In the genomic region with DNA sequence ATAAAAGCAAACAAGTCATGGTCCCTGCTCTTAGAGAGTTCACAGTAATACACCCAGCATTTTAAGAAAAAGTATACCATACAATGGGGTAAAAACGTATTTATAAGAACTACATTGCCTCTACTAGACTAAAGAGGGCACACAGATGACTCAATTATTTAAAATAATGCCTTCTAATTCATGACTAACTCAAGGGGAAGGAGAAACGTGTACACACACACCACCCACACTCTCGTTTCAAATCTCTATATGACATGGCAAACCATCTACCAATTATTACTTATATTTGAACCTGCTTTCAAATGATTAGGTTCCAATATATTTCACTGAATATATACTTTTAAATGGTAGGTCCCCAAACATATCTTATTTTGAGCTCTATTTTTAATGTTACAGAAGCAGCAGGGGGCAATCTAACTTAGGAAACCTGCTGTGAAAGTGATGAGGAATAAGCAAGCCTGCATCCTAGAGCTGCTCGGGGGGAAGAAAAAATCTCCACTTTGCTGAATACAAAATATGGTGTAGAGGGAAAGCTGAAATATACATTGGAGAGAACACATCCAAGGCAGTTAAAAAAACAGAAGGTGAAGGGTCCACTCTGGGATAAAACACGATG, we compare ENCODE assay signal across 25 cellular contexts.
DNase-seq lines count a peak whose midpoint lies in the region; ATAC-seq, FAIRE-seq and TF ChIP-seq lines count a peak whose summit lies in the region.
"Had no signal": no experiment of that assay in that cellular context is flagged by ENCODE, and none has a peak within 500 bp of the region (broad histone marks: within the 10 kb centered on the region; RNA-seq: fewer than 3 reads in every experiment).

No MANE protein-coding gene starts in this region.

- H3K4me2 ChIP-seq in GM12878 (ENCODE audit: control insufficient read depth, insufficient read depth), result no peak overlapping the region

- H2AFZ ChIP-seq in GM12878 (ENCODE audit: control insufficient read depth, low read depth, low read length), result no peak overlapping the region

- CTCF ChIA-PET in GM12878 (lab: Yijun Ruan, JAX), result interaction anchor here (0.6 to 6.0 kb wide), 13 partner anchors 12 to 244 kb away, joined by 3 to 85 read pairs (median 5); no protein-coding TSS in a partner anchor

- peaks cover 7% of the 10 kb centered on the region for H3K9me3 Mint-ChIP-seq in mesothelial cell of epicardium
- H3K9me3 Mint-ChIP-seq: activated CD4-positive, alpha-beta T cell treated with anti-CD3 and anti-CD28 coated beads, Interleukin-2, amount 10 ng/mL, durations not matched to agents 24 days and 14 days had no signal

- DNase-seq in left ventricle myocardium inferior (no peak), right cardiac atrium (no peak), NAMALWA (ENCODE audit: low spot score) (peak; percentile 6), GM12878 (ENCODE audit: low read depth, low spot score) (no peak), stromal cell of bone marrow (ENCODE audit: low read depth) (peak; percentile 1), NCI-H446 treated with DMSO at 0.1 percent for 48 hours (lab: John Stamatoyannopoulos, UW) (no peak), mesothelial cell of epicardium (ENCODE audit: low spot score in 2 of 2, unreplicated experiment in 2 of 2) (no peak)
- DNase-seq: activated CD4-positive, alpha-beta T cell treated with anti-CD3 and anti-CD28 coated beads, Interleukin-2, amount 10 ng/mL, durations not matched to agents 24 days and 14 days; activated CD8-positive, alpha-beta memory T cell treated with anti-CD3 and anti-CD28 coated beads, Interleukin-2, amount 50 U/mL, for 48 hours; activated gamma-delta T cell; cerebellar nuclear complex; effector CD8-positive, alpha-beta T cell; GF-D8; heart right ventricle; naive thymus-derived CD4-positive, alpha-beta T cell; NCI-H2029 treated with DMSO at 0.1 percent for 48 hours; NCI-H526; pancreas; stimulated activated CD4-positive, alpha-beta T cell treated with anti-CD3 and anti-CD28 coated beads, Interleukin-2, amount 100 ng/mL, for 48 hours; T1000 had no signal

- H4K20me1 ChIP-seq in GM12878 (ENCODE audit: control insufficient read depth, insufficient read depth), result no peaks in the 10 kb centered on the region

- no peak for TF ChIP-seq POLR2A in GM12878 (IDR thresholded peaks at IDR 0.05; ENCODE audit: low read depth, low read length)

- RAD21 ChIA-PET in GM12878 (lab: Charles Lee; ENCODE audit: unreplicated experiment), result interaction anchor here (0.8 to 7.4 kb wide), 12 partner anchors 19 to 241 kb away, joined by 3 to 71 read pairs (median 4); no protein-coding TSS in a partner anchor

- H3K36me3 ChIP-seq in left ventricle myocardium inferior, result no peaks in the 10 kb centered on the region
- no peaks in the 10 kb centered on the region for H3K36me3 ChIP-seq in GM12878 (ENCODE audit: control insufficient read depth in 2 of 2, insufficient read depth in 2 of 2, low read length in 1 of 2)
- H3K36me3 ChIP-seq: esophagus muscularis mucosa, heart right ventricle, pancreas had no signal

- H3K27me3 Mint-ChIP-seq in mesothelial cell of epicardium (ENCODE audit: low read depth), result peaks cover 2% of the 10 kb centered on the region

- intact Hi-C loops in left ventricle myocardium inferior (cut with micrococcal nuclease) (no loop called here), right cardiac atrium (cut with DNase I) (no loop called here), GM12878 (cut with micrococcal nuclease; ENCODE audit: unreplicated experiment) (loop anchor here (1.0 to 10.0 kb wide), 2 partner anchors 43 to 211 kb away; no protein-coding TSS in a partner anchor)

- no peak for FAIRE-seq in GM12878 (lab: Jason Lieb, UNC)
- FAIRE-seq: GM12892, pancreas, urothelium cell line had no signal

- H3K4me3 ChIP-seq in left ventricle myocardium inferior (no peak overlapping the region), right cardiac atrium (ENCODE audit: low read length) (no peak overlapping the region), GM12878 (no peak overlapping the region)
- H3K4me3 ChIP-seq: esophagus muscularis mucosa, heart right ventricle, pancreas, SK-N-MC had no signal

- H3K36me3 Mint-ChIP-seq in mesothelial cell of epicardium, result no peaks in the 10 kb centered on the region
- H3K36me3 Mint-ChIP-seq: naive thymus-derived CD4-positive, alpha-beta T cell had no signal

- TF ChIP-seq CTCF in left ventricle myocardium inferior (IDR thresholded peaks at IDR 0.05; ENCODE audit: borderline replicate concordance) (peak; percentile 8), GM12878 (IDR thresholded peaks at IDR 0.05 in 2 of 3, conservative IDR thresholded peaks at IDR 0.05 in 1 of 3; ENCODE audit: control insufficient read depth in 2 of 3, extremely low read depth in 1 of 3, insufficient read depth in 1 of 3, low read depth in 3 of 3, low read length in 3 of 3) (peak in 1 of 3 experiments; percentile 39; a peak in 1 of 6 replicates), mesothelial cell of epicardium (IDR thresholded peaks at IDR 0.05; ENCODE audit: unreplicated experiment) (no peak)

- H3K4me1 ChIP-seq in left ventricle myocardium inferior, result no peaks in the 10 kb centered on the region
- no peaks in the 10 kb centered on the region for H3K4me1 ChIP-seq in right cardiac atrium (ENCODE audit: control insufficient read depth, insufficient read depth, low read length)
- H3K4me1 ChIP-seq in GM12878 (ENCODE audit: control insufficient read depth, insufficient read depth, low read length), result no peaks in the 10 kb centered on the region
- H3K4me1 ChIP-seq: esophagus muscularis mucosa, heart right ventricle, pancreas had no signal

- H3K27me3 ChIP-seq in left ventricle myocardium inferior (ENCODE audit: low read depth), result peaks cover 30% of the 10 kb centered on the region
- no peaks in the 10 kb centered on the region for H3K27me3 ChIP-seq in right cardiac atrium (ENCODE audit: control insufficient read depth, insufficient read depth)
- H3K27me3 ChIP-seq in GM12878 (replicated peaks in 1 of 2; ENCODE audit: control insufficient read depth in 2 of 2, insufficient read depth in 2 of 2, low read length in 1 of 2), result no peaks in the 10 kb centered on the region
- H3K27me3 ChIP-seq: pancreas had no signal

- H3K4me3 Mint-ChIP-seq in mesothelial cell of epicardium, result no peak overlapping the region
- H3K4me3 Mint-ChIP-seq: activated CD4-positive, alpha-beta T cell treated with anti-CD3 and anti-CD28 coated beads, Interleukin-2, amount 10 ng/mL, durations not matched to agents 24 days and 14 days; naive thymus-derived CD4-positive, alpha-beta T cell had no signal

- no peaks in the 10 kb centered on the region for H3K79me2 ChIP-seq in GM12878 (ENCODE audit: control insufficient read depth, insufficient read depth, low read length)

- H3K9ac ChIP-seq in GM12878 (ENCODE audit: control insufficient read depth, insufficient read depth, low read length), result no peak overlapping the region

- BruUV-seq in GM12878 (replicated peaks; lab: Mats Ljungman, UMichigan), result no TSS peak

- 0 out of 2 replicates have a peak, but pooled peaks have one; percentile 15 for TF ChIP-seq RAD21 in GM12878 (IDR thresholded peaks at IDR 0.05; ENCODE audit: insufficient read depth, low read depth, low read length)

- in situ Hi-C loops in GM12878 (cut with MboI), result no loop called here

- no peak overlapping the region for H3K27ac Mint-ChIP-seq in mesothelial cell of epicardium
- H3K27ac Mint-ChIP-seq: activated CD4-positive, alpha-beta T cell treated with anti-CD3 and anti-CD28 coated beads, Interleukin-2, amount 10 ng/mL, durations not matched to agents 24 days and 14 days; naive thymus-derived CD4-positive, alpha-beta T cell had no signal

- H3K4me1 Mint-ChIP-seq in mesothelial cell of epicardium, result peaks cover 19% of the 10 kb centered on the region
- H3K4me1 Mint-ChIP-seq: activated CD4-positive, alpha-beta T cell treated with anti-CD3 and anti-CD28 coated beads, Interleukin-2, amount 10 ng/mL, durations not matched to agents 24 days and 14 days had no signal

- SMC1A ChIA-PET in GM12878 (lab: Charles Lee; ENCODE audit: uncharacterized antibody, unreplicated experiment), result interaction anchor here (0.6 to 6.4 kb wide), 13 partner anchors 11 to 1561 kb away, joined by 3 to 99 read pairs (median 4); no protein-coding TSS in a partner anchor

- no peak overlapping the region for H3K27ac ChIP-seq in left ventricle myocardium inferior (replicated peaks)
- no peak overlapping the region for H3K27ac ChIP-seq in right cardiac atrium (ENCODE audit: low read length)
- H3K27ac ChIP-seq in GM12878 (ENCODE audit: control insufficient read depth, insufficient read depth), result no peak overlapping the region
- H3K27ac ChIP-seq: esophagus muscularis mucosa, heart right ventricle, pancreas, SK-N-MC had no signal

- no peaks in the 10 kb centered on the region for H3K9me3 ChIP-seq in left ventricle myocardium inferior (replicated peaks)
- no peaks in the 10 kb centered on the region for H3K9me3 ChIP-seq in right cardiac atrium (ENCODE audit: control insufficient read depth, low read length)
- no peaks in the 10 kb centered on the region for H3K9me3 ChIP-seq in GM12878 (replicated peaks; ENCODE audit: control insufficient read depth, insufficient read depth, low read length)
- H3K9me3 ChIP-seq: esophagus muscularis mucosa, pancreas had no signal

- no peak for ATAC-seq in right cardiac atrium
- ATAC-seq in GM12878, result peak; percentile 69
- no peak for ATAC-seq in HG03571 (IDR thresholded peaks at IDR 0.05; ENCODE audit: unreplicated experiment)
- ATAC-seq: heart right ventricle; naive thymus-derived CD4-positive, alpha-beta T cell had no signal

- 50% methylated on average over 5 of the region's 5 CpGs for WGBS in right cardiac atrium
- 0% methylated on average over 5 of the region's 5 CpGs for WGBS in GM12878 (ENCODE audit: insufficient coverage, insufficient replicate concordance, low lambda C conversion rate, missing lambda C conversion rate)

- POLR2A ChIA-PET in GM12878 (lab: Charles Lee), result interaction anchor here (0.7 kb wide), 1 partner anchor 43 kb away, joined by 3 read pairs; no protein-coding TSS in a partner anchor

- TF ChIP-seq EP300 in GM12878 (IDR thresholded peaks at IDR 0.05; ENCODE audit: borderline replicate concordance in 1 of 2, control insufficient read depth in 1 of 2, low read depth in 2 of 2, low read length in 2 of 2), result no peak

TF ChIP-seq in GM12878, 131 proteins besides CTCF, POLR2A, EP300 and RAD21:
- TF ChIP-seq ESRRA (IDR thresholded peaks at IDR 0.05; ENCODE audit: low read length) (no peak), SMC3 (IDR thresholded peaks at IDR 0.05; ENCODE audit: borderline replicate concordance, low read length) (peak; percentile 28; the same call in 1 of the 2 replicates)
TF ChIP-seq in GM12878: peak in this region for 1.

Comparison
In these comparisons a context has a peak if more than half of its experiments do, and no peak if none do; other contexts are left out.
1. DNase-seq: peak in NAMALWA (single experiment) and stromal cell of bone marrow (single experiment); none in left ventricle myocardium inferior (single experiment), right cardiac atrium (0 of 3), GM12878 (single experiment), NCI-H446 treated with DMSO at 0.1 percent for 48 hours (single experiment) and mesothelial cell of epicardium (0 of 2).